32 cellular contexts compared by ENCODE assay signal in the genomic region with DNA sequence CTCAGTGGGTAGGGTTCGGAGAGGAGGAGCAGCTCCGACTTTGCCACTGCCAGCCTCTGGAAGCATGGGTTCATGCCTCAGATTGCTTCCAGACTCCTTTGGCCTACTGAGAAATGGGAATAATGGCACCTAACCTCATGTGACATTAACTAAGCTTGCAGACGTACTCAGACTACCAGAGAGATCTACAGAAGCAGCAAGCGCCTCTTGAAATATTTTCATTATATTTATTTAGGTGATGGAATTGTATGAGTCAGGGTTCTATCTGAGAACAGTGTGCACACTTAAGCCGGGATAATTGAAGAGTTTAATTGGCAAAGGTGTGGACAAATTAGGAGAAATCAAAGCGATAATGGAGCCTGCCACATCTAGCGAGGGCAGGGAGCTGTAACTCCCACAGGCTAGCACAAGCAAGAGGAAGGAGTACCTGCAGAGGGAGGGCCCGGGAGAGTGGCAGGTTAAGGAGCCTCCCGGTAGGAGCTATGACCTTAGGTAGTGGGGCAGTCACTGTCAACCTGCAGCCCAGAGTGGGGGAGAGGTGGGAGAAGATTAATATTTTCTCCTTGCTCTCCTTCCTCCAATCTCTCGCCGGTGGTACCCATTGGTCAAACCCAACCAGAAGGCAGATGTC. TPM values are rescaled to one million over a fixed set of nuclear protein-coding genes. Genes with fewer than 3 reads are reported as not detected.
"Had no signal": no experiment of that assay in that cellular context is flagged by ENCODE, and none has a peak within 500 bp of the region (broad histone marks: within the 10 kb centered on the region; RNA-seq: fewer than 3 reads in every experiment).

No MANE protein-coding gene starts in this region.

- H3K9me3 Mint-ChIP-seq: activated naive CD4-positive, alpha-beta T cell treated with anti-CD3 and anti-CD28 coated beads for 36 hours; activated naive CD8-positive, alpha-beta T cell treated with anti-CD3 and anti-CD28 coated beads for 36 hours; activated T-helper 1 cell treated with anti-CD3 and anti-CD28 coated beads, Interleukin-12 subunit alpha, Interleukin-12 subunit beta, Interleukin-2, Interleukin-4 antibody, amounts not matched to agents 30 ng/mL and 10 ng/mL and 1 ng/mL, durations not matched to agents 14 hours and 24 hours and 36 hours; effector memory CD8-positive, alpha-beta T cell; immature natural killer cell; naive B cell; nephron progenitor cell; stimulated activated memory B cell treated with anti-CD40 and anti-IgM and Interleukin-4, amounts not matched to agents 10 μg/mL and 1 μg/mL and 100 μg/mL, for 72 hours; stimulated activated naive CD8-positive, alpha-beta T cell treated with anti-CD3 and anti-CD28 coated beads, Interleukin-15, amount 100 ng/mL, for 72 hours; T-helper 2 cell treated with Interferon-gamma antibody and Interleukin-4, amounts not matched to agents 5 μg/mL and 100 μg/mL, for 36 hours; type B pancreatic cell had no signal

- H3K27ac ChIP-seq: adrenal gland, cardiac muscle cell, neutrophil, sigmoid colon had no signal

- H3K4me3 Mint-ChIP-seq: activated naive CD4-positive, alpha-beta T cell treated with anti-CD3 and anti-CD28 coated beads for 36 hours; activated naive CD8-positive, alpha-beta T cell treated with anti-CD3 and anti-CD28 coated beads for 36 hours; activated T-helper 1 cell treated with anti-CD3 and anti-CD28 coated beads, Interleukin-12 subunit alpha, Interleukin-12 subunit beta, Interleukin-2, Interleukin-4 antibody, amounts not matched to agents 30 ng/mL and 10 ng/mL and 1 ng/mL, durations not matched to agents 14 hours and 24 hours and 36 hours; effector memory CD8-positive, alpha-beta T cell; immature natural killer cell; nephron progenitor cell; stimulated activated memory B cell treated with anti-CD40 and anti-IgM and Interleukin-4, amounts not matched to agents 10 μg/mL and 1 μg/mL and 100 μg/mL, for 72 hours; stimulated activated naive CD8-positive, alpha-beta T cell treated with anti-CD3 and anti-CD28 coated beads, Interleukin-15, amount 100 ng/mL, for 72 hours; T-helper 2 cell treated with Interferon-gamma antibody and Interleukin-4, amounts not matched to agents 5 μg/mL and 100 μg/mL, for 36 hours; type B pancreatic cell had no signal

- H3K4me3 ChIP-seq: adrenal gland, body of pancreas, cardiac muscle cell, sigmoid colon had no signal

- H3K4me1 ChIP-seq: adrenal gland, sigmoid colon had no signal

- DNase-seq: activated CD4-positive, alpha-beta T cell treated with anti-CD3 and anti-CD28 coated beads for 4 hours; activated CD4-positive, alpha-beta T cell treated with anti-CD3 and anti-CD28 coated beads, Interleukin-2, amount 50 U/mL, for 4 hours; activated CD8-positive, alpha-beta memory T cell treated with anti-CD3 and anti-CD28 coated beads for 24 hours; activated effector memory CD4-positive, alpha-beta T cell treated with anti-CD3 and anti-CD28 coated beads, Interleukin-2, amount 50 U/mL, for 16 hours; activated naive CD4-positive, alpha-beta T cell treated with anti-CD3 and anti-CD28 coated beads for 36 hours; activated naive CD8-positive, alpha-beta T cell treated with anti-CD3 and anti-CD28 coated beads for 36 hours; adrenal gland; aorta; cortex of kidney; effector memory CD8-positive, alpha-beta T cell; head of caudate nucleus; hypothalamus; immature natural killer cell; kidney; mammary epithelial cell; naive B cell; nephron progenitor cell; sigmoid colon; small intestine; stimulated activated CD4-positive, alpha-beta T cell treated with anti-CD3 and anti-CD28 coated beads, Interleukin-4, amount 100 ng/mL, for 4 hours; stimulated activated CD8-positive, alpha-beta memory T cell treated with anti-CD3 and anti-CD28 coated beads, Interleukin-4, amount 100 ng/mL, for 48 hours; stimulated activated naive CD8-positive, alpha-beta T cell treated with anti-CD3 and anti-CD28 coated beads, Interleukin-15, amount 100 ng/mL, for 72 hours; T-helper 1 cell had no signal

- H3K27me3 ChIP-seq: adrenal gland, body of pancreas, cardiac muscle cell, neutrophil, sigmoid colon had no signal

- H3K4me1 Mint-ChIP-seq: naive B cell; nephron progenitor cell; stimulated activated memory B cell treated with anti-CD40 and anti-IgM and Interleukin-4, amounts not matched to agents 10 μg/mL and 1 μg/mL and 100 μg/mL, for 72 hours; stimulated activated naive CD8-positive, alpha-beta T cell treated with anti-CD3 and anti-CD28 coated beads, Interleukin-15, amount 100 ng/mL, for 72 hours had no signal

- H3K9me3 ChIP-seq: adrenal gland, body of pancreas, neutrophil, sigmoid colon had no signal

- FAIRE-seq: endothelial cell of umbilical vein, kidney, small intestine had no signal

- H3K36me3 Mint-ChIP-seq: activated naive CD8-positive, alpha-beta T cell treated with anti-CD3 and anti-CD28 coated beads for 36 hours; immature natural killer cell; naive B cell; stimulated activated memory B cell treated with anti-CD40 and anti-IgM and Interleukin-4, amounts not matched to agents 10 μg/mL and 1 μg/mL and 100 μg/mL, for 72 hours; type B pancreatic cell had no signal

- H3K27ac Mint-ChIP-seq: activated naive CD4-positive, alpha-beta T cell treated with anti-CD3 and anti-CD28 coated beads for 36 hours; activated naive CD8-positive, alpha-beta T cell treated with anti-CD3 and anti-CD28 coated beads for 36 hours; activated T-helper 1 cell treated with anti-CD3 and anti-CD28 coated beads, Interleukin-12 subunit alpha, Interleukin-12 subunit beta, Interleukin-2, Interleukin-4 antibody, amounts not matched to agents 30 ng/mL and 10 ng/mL and 1 ng/mL, durations not matched to agents 14 hours and 24 hours and 36 hours; effector memory CD8-positive, alpha-beta T cell; naive B cell; nephron progenitor cell; progenitor cell of endocrine pancreas; stimulated activated memory B cell treated with anti-CD40 and anti-IgM and Interleukin-4, amounts not matched to agents 10 μg/mL and 1 μg/mL and 100 μg/mL, for 72 hours; T-helper 2 cell treated with Interferon-gamma antibody and Interleukin-4, amounts not matched to agents 5 μg/mL and 100 μg/mL, for 36 hours; type B pancreatic cell had no signal

- ATAC-seq: effector memory CD8-positive, alpha-beta T cell; stimulated activated memory B cell treated with anti-CD40 and anti-IgM and Interleukin-4, amounts not matched to agents 10 μg/mL and 1 μg/mL and 100 μg/mL, for 72 hours; stimulated activated naive CD8-positive, alpha-beta T cell treated with anti-CD3 and anti-CD28 coated beads, Interleukin-15, amount 100 ng/mL, for 72 hours had no signal

- H3K36me3 ChIP-seq: adrenal gland, cardiac muscle cell, neutrophil, sigmoid colon had no signal

RNA-seq across cellular contexts. Expression of a gene that starts 12.2 kb away (rescaled TPM):
- total RNA-seq: activated T-helper 1 cell treated with anti-CD3 and anti-CD28 coated beads, Interleukin-12 subunit alpha, Interleukin-12 subunit beta, Interleukin-2, Interleukin-4 antibody, amounts not matched to agents 30 ng/mL and 10 ng/mL and 1 ng/mL, durations not matched to agents 14 hours and 24 hours and 36 hours had no signal
